Comparison of ENCODE assay signal across 1 cellular context in the genomic region with DNA sequence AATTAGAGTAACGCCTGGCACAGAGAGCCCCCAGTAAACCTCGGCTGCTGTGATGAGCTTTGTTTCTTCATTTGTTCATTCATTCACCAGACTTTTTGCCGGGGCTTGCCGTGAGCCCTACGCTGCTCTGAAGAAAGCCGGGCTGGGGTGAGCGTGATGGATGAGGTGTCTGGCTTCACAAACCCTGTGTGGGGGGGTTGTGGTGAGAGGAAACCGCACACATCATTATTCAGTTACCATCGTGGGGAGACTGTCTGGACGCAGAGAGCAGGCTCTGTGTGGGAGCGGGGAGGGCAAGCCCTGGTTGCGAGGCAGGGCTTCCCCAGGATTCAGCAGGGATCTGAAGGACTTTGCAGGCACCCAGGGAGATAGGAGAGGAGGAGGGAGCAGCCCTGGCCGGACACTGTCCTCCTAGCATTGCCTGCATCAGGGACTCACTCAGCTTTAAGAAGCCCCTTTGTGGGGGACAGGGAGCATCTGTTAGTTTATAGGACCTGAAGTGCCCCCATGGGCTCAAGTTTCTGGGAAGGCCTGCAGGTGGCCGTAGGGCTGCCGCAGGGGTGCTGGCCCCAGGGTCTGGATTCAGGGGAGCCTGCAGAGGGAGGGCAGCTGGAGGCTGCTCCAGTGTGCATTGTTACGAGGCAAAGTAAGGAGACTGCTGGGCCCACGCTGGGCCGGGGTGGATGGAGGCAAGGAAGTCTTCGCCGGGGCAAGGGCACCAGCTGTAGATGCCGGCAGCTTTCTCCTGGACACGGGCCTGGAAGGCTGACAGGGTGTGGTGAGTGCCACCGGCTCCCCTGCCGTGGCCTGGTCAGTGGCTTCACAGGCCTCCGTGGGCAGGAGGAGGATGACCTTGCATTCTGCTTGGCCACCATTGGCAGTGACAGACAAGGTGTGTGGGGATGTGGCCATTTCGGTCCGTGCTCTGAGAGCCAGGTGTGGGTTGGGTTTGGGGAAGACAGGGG.
TF ChIP-seq lines count a peak whose summit lies in the region.

No MANE protein-coding gene starts in this region.

TF ChIP-seq in GM12878, 131 proteins besides CTCF, POLR2A, EP300 and RAD21 (continued from another document):
- TF ChIP-seq, protein P1, sequence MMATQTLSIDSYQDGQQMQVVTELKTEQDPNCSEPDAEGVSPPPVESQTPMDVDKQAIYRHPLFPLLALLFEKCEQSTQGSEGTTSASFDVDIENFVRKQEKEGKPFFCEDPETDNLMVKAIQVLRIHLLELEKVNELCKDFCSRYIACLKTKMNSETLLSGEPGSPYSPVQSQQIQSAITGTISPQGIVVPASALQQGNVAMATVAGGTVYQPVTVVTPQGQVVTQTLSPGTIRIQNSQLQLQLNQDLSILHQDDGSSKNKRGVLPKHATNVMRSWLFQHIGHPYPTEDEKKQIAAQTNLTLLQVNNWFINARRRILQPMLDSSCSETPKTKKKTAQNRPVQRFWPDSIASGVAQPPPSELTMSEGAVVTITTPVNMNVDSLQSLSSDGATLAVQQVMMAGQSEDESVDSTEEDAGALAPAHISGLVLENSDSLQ (IDR thresholded peaks at IDR 0.05): peak; percentile 55
- no peak for TF ChIP-seq STAT1 (conservative IDR thresholded peaks at IDR 0.05)
- peak; percentile 77 for TF ChIP-seq MLLT1 (IDR thresholded peaks at IDR 0.05)
- TF ChIP-seq ZNF384 (IDR thresholded peaks at IDR 0.05; ENCODE audit: borderline replicate concordance, low read depth, low read length): no peak
- peak; percentile 94 for TF ChIP-seq RUNX3 (IDR thresholded peaks at IDR 0.05; ENCODE audit: low read length)
- TF ChIP-seq KLF5 (IDR thresholded peaks at IDR 0.05; ENCODE audit: partially characterized antibody): no peak
- TF ChIP-seq POU2F2 (IDR thresholded peaks at IDR 0.05; ENCODE audit: borderline replicate concordance, low read depth, low read length): peak; percentile 47; the same call in 1 of the 3 replicates
- peak; percentile 49; the same call in 1 of the 2 replicates for TF ChIP-seq ZNF24 (IDR thresholded peaks at IDR 0.05)
- TF ChIP-seq BRCA1 (IDR thresholded peaks at IDR 0.05; ENCODE audit: low read depth, low read length): no peak
- TF ChIP-seq NBN (IDR thresholded peaks at IDR 0.05): 0 out of 2 replicates have a peak, but pooled peaks have one; percentile 25
- no peak for TF ChIP-seq TARDBP (IDR thresholded peaks at IDR 0.05; ENCODE audit: borderline replicate concordance)
- TF ChIP-seq ZBTB40 (IDR thresholded peaks at IDR 0.05; ENCODE audit: borderline replicate concordance): no peak
- no peak for TF ChIP-seq ESRRA (IDR thresholded peaks at IDR 0.05; ENCODE audit: low read length)
- TF ChIP-seq, protein P2, sequence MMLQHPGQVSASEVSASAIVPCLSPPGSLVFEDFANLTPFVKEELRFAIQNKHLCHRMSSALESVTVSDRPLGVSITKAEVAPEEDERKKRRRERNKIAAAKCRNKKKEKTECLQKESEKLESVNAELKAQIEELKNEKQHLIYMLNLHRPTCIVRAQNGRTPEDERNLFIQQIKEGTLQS (IDR thresholded peaks at IDR 0.05; ENCODE audit: borderline replicate concordance, extremely low read depth, low read depth, low read length): no peak
